8 cellular contexts compared by ENCODE assay signal in the genomic region with DNA sequence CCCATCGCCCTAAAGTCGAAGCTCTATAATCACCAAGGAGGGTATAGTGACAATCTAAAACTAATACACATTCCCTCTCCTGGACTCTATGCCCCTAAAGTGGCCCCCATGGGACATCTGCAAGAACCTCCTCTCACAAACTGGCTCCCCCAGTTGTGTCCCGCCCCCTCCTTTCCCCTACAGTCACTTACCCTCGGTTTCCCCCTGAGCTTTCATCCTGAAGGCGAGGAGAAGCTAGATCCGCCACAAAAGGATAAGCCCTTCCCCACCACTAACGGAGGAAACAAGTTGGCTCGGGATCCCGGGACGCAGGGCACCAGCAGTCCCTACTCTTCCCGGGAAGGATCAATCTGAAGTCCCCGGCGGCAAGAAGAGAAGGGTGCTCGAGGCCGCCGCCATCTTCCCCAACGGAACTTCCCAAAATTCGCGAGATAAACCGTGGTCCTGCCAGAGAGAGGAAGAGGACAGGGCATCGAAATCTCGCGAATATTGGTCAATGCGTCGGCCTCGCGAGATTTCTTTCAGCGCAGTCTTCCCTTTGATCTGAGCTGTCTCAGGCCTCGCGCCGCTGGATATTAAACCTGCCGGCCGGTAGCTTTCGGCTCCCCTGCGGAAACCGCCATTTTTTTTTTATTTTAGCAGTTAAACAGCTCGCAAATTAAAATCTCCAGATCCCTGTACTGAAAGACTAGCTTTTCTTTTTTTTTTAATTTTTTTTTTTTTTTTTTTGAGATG. TPM values are rescaled to one million over a fixed set of nuclear protein-coding genes. Genes with fewer than 3 reads are reported as not detected.
DNase-seq lines count a peak whose midpoint lies in the region; ATAC-seq and TF ChIP-seq lines count a peak whose summit lies in the region.

A gene with protein sequence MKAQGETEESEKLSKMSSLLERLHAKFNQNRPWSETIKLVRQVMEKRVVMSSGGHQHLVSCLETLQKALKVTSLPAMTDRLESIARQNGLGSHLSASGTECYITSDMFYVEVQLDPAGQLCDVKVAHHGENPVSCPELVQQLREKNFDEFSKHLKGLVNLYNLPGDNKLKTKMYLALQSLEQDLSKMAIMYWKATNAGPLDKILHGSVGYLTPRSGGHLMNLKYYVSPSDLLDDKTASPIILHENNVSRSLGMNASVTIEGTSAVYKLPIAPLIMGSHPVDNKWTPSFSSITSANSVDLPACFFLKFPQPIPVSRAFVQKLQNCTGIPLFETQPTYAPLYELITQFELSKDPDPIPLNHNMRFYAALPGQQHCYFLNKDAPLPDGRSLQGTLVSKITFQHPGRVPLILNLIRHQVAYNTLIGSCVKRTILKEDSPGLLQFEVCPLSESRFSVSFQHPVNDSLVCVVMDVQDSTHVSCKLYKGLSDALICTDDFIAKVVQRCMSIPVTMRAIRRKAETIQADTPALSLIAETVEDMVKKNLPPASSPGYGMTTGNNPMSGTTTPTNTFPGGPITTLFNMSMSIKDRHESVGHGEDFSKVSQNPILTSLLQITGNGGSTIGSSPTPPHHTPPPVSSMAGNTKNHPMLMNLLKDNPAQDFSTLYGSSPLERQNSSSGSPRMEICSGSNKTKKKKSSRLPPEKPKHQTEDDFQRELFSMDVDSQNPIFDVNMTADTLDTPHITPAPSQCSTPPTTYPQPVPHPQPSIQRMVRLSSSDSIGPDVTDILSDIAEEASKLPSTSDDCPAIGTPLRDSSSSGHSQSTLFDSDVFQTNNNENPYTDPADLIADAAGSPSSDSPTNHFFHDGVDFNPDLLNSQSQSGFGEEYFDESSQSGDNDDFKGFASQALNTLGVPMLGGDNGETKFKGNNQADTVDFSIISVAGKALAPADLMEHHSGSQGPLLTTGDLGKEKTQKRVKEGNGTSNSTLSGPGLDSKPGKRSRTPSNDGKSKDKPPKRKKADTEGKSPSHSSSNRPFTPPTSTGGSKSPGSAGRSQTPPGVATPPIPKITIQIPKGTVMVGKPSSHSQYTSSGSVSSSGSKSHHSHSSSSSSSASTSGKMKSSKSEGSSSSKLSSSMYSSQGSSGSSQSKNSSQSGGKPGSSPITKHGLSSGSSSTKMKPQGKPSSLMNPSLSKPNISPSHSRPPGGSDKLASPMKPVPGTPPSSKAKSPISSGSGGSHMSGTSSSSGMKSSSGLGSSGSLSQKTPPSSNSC (N-terminal part only) (minus strand): TSS at position 417 of the 735 bp plus-strand sequence. CDS start 201 bp downstream, at position 216.

- H3K27ac Mint-ChIP-seq in activated naive CD8-positive, alpha-beta T cell treated with anti-CD3 and anti-CD28 coated beads, Interleukin-2, amount 50 U/mL, for 24 hours, result peak within 1 kb of the TSS; percentile 97

- H3K27me3 Mint-ChIP-seq in activated naive CD8-positive, alpha-beta T cell treated with anti-CD3 and anti-CD28 coated beads, Interleukin-2, amount 50 U/mL, for 24 hours, result no peaks in the 10 kb centered on the region

- H3K27ac ChIP-seq in parathyroid adenoma (peak within 1 kb of the TSS; percentile 88), tibial nerve (peak within 1 kb of the TSS; percentile 68 to 91 (median 86))

- peaks cover 12% of the 10 kb centered on the region for H3K79me2 ChIP-seq in parathyroid adenoma

- peak in 1 of 2 donors; percentile 56 for TF ChIP-seq POLR2A in tibial nerve (IDR thresholded peaks at IDR 0.05)

- peaks cover 21% of the 10 kb centered on the region for H3K36me3 Mint-ChIP-seq in activated naive CD8-positive, alpha-beta T cell treated with anti-CD3 and anti-CD28 coated beads, Interleukin-2, amount 50 U/mL, for 24 hours (ENCODE audit: low read depth)

- no peak for TF ChIP-seq CTCF in GM12864 (IDR thresholded peaks at IDR 0.05; ENCODE audit: low read depth, low read length, missing control alignments)
- no peak for TF ChIP-seq CTCF in parathyroid adenoma (IDR thresholded peaks at IDR 0.05)
- no peak for TF ChIP-seq CTCF in tibial nerve (IDR thresholded peaks at IDR 0.05)

- DNase-seq in GM12864 (ENCODE audit: low read depth) (peak; percentile 97), NCI-H1417 treated with DMSO at 0.1 percent for 48 hours (lab: John Stamatoyannopoulos, UW) (peak; percentile 93), SW480 (ENCODE audit: low spot score) (peak; percentile 98), Right ventricle myocardium superior (peak; percentile 96), tibial nerve (ENCODE audit: low spot score in 2 of 2) (peak; percentile 87 to 93)
- peak; percentile 90 for DNase-seq in activated naive CD8-positive, alpha-beta T cell treated with anti-CD3 and anti-CD28 coated beads, Interleukin-2, amount 50 U/mL, for 24 hours

- peaks cover 29% of the 10 kb centered on the region for H3K4me1 Mint-ChIP-seq in activated naive CD8-positive, alpha-beta T cell treated with anti-CD3 and anti-CD28 coated beads, Interleukin-2, amount 50 U/mL, for 24 hours

- peak within 1 kb of the TSS; percentile 79 for H3K4me2 ChIP-seq in parathyroid adenoma (ENCODE audit: low read length)

- H3K9me3 Mint-ChIP-seq in activated naive CD8-positive, alpha-beta T cell treated with anti-CD3 and anti-CD28 coated beads, Interleukin-2, amount 50 U/mL, for 24 hours, result no peaks in the 10 kb centered on the region

- 0 to 1% methylated on average over 36 to 37 of the region's 37 CpGs for WGBS in tibial nerve, 2 donors

- ATAC-seq in HG02763 (IDR thresholded peaks at IDR 0.05; ENCODE audit: unreplicated experiment), result peak; percentile 88
- peak; percentile 100 for ATAC-seq in activated naive CD8-positive, alpha-beta T cell treated with anti-CD3 and anti-CD28 coated beads, Interleukin-2, amount 50 U/mL, for 24 hours
- peak; percentile 99 for ATAC-seq in Right ventricle myocardium superior (ENCODE audit: poor library complexity)

- H3K27me3 ChIP-seq in parathyroid adenoma (ENCODE audit: control insufficient read depth, insufficient read depth, low read length) (no peaks in the 10 kb centered on the region), tibial nerve (no peaks in the 10 kb centered on the region)

- H3K4me1 ChIP-seq in parathyroid adenoma (peaks cover 8% of the 10 kb centered on the region), tibial nerve (peaks cover 0 to 35% (median 9%) of the 10 kb centered on the region in 4 donors)

- H3K36me3 ChIP-seq in parathyroid adenoma (ENCODE audit: control insufficient read depth, insufficient read depth, low read length) (no peaks in the 10 kb centered on the region), tibial nerve (peaks cover 0 to 30% (median 12%) of the 10 kb centered on the region in 3 donors)

- peak in 1 of 2 donors; percentile 85 for TF ChIP-seq EP300 in tibial nerve (IDR thresholded peaks at IDR 0.05)

- H2AFZ ChIP-seq in parathyroid adenoma, result peak within 1 kb of the TSS; percentile 96

- peak within 1 kb of the TSS; percentile 97 for H3K4me3 Mint-ChIP-seq in activated naive CD8-positive, alpha-beta T cell treated with anti-CD3 and anti-CD28 coated beads, Interleukin-2, amount 50 U/mL, for 24 hours

- H3K4me3 ChIP-seq in GM12864 (ENCODE audit: low read depth, low read length) (peak within 1 kb of the TSS; percentile 99), parathyroid adenoma (ENCODE audit: low read depth, low read length) (peak within 1 kb of the TSS; percentile 100), tibial nerve (peak within 1 kb of the TSS; percentile 44 to 84 (median 72))

- intact Hi-C loops in Right ventricle myocardium superior (cut with DNase I), result no loop called here

- no peaks in the 10 kb centered on the region for H3K9me3 ChIP-seq in parathyroid adenoma (ENCODE audit: control insufficient read depth, low read length)
- no peaks in the 10 kb centered on the region for H3K9me3 ChIP-seq in tibial nerve

- peak within 1 kb of the TSS; percentile 83 for H3K9ac ChIP-seq in parathyroid adenoma

RNA-seq across cellular contexts. Expression of the gene that starts here (rescaled TPM):
- total RNA-seq in Right ventricle myocardium superior (21.2 TPM), tibial nerve (10 to 100 TPM; 17.0 to 30.4 (median 27.0) TPM)

Comparison
In these comparisons a context has a peak if more than half of its experiments do, and no peak if none do; other contexts are left out.
1. Peak in every context shown above with its lines: DNase-seq, ATAC-seq, H3K4me3 ChIP-seq and H3K27ac ChIP-seq.